ENCODE assay signal across 20 cellular contexts in genomic region chr15:62841269-62841628, GRCh38.
DNase-seq lines count a peak whose midpoint lies in the region; ATAC-seq, FAIRE-seq and TF ChIP-seq lines count a peak whose summit lies in the region.
"Had no signal": no experiment of that assay in that cellular context is flagged by ENCODE, and none has a peak within 500 bp of the region (broad histone marks: within the 10 kb centered on the region; RNA-seq: fewer than 3 reads in every experiment).

No MANE protein-coding gene starts in this region.

- H3K36me3 Mint-ChIP-seq in activated CD4-positive, alpha-beta memory T cell treated with anti-CD3 and anti-CD28 coated beads for 36 hours: no peaks in the 10 kb centered on the region
- H3K36me3 Mint-ChIP-seq: activated naive CD4-positive, alpha-beta T cell treated with anti-CD3 and anti-CD28 coated beads, Interleukin-2, amount 10 ng/mL, durations not matched to agents 7 days and 5 days; stimulated activated memory B cell treated with anti-CD40 and anti-IgM and Interleukin-4, amounts not matched to agents 10 μg/mL and 1 μg/mL and 100 μg/mL, for 72 hours had no signal

- FAIRE-seq in GM19239 (lab: Jason Lieb, UNC): no peak

- H3K9me3 Mint-ChIP-seq in activated CD4-positive, alpha-beta memory T cell treated with anti-CD3 and anti-CD28 coated beads for 36 hours: no peaks in the 10 kb centered on the region
- H3K9me3 Mint-ChIP-seq: activated B cell treated with CpG ODN at 0.5 μM for 24 hours; activated naive CD4-positive, alpha-beta T cell treated with anti-CD3 and anti-CD28 coated beads, Interleukin-2, amount 10 ng/mL, durations not matched to agents 7 days and 5 days; activated T-cell treated with anti-CD3 and anti-CD28 coated beads, Interleukin-2, amount 50 U/mL, for 4 hours; stimulated activated memory B cell treated with anti-CD40 and anti-IgM and Interleukin-4, amounts not matched to agents 10 μg/mL and 1 μg/mL and 100 μg/mL, for 72 hours had no signal

- H3K79me2 ChIP-seq in GM23248 (ENCODE audit: insufficient read depth): no peaks in the 10 kb centered on the region

- no peaks in the 10 kb centered on the region for H3K4me1 Mint-ChIP-seq in activated CD4-positive, alpha-beta memory T cell treated with anti-CD3 and anti-CD28 coated beads for 36 hours (ENCODE audit: low read depth)
- H3K4me1 Mint-ChIP-seq: activated B cell treated with CpG ODN at 0.5 μM for 24 hours; activated naive CD4-positive, alpha-beta T cell treated with anti-CD3 and anti-CD28 coated beads, Interleukin-2, amount 10 ng/mL, durations not matched to agents 7 days and 5 days; stimulated activated memory B cell treated with anti-CD40 and anti-IgM and Interleukin-4, amounts not matched to agents 10 μg/mL and 1 μg/mL and 100 μg/mL, for 72 hours had no signal

- POLR2A ChIA-PET in activated CD4-positive, alpha-beta memory T cell treated with anti-CD3 and anti-CD28 coated beads for 36 hours (lab: Charles Lee): no interaction called here

- no peak overlapping the region for H3K4me3 Mint-ChIP-seq in activated CD4-positive, alpha-beta memory T cell treated with anti-CD3 and anti-CD28 coated beads for 36 hours
- H3K4me3 Mint-ChIP-seq: activated B cell treated with CpG ODN at 0.5 μM for 24 hours; activated CD8-positive, alpha-beta T cell treated with anti-CD3 and anti-CD28 coated beads, Interleukin-2, amount 10 ng/mL, durations not matched to agents 7 days and 5 days; activated naive CD4-positive, alpha-beta T cell treated with anti-CD3 and anti-CD28 coated beads, Interleukin-2, amount 10 ng/mL, durations not matched to agents 7 days and 5 days; activated T-cell treated with anti-CD3 and anti-CD28 coated beads, Interleukin-2, amount 50 U/mL, for 4 hours; stimulated activated memory B cell treated with anti-CD40 and anti-IgM and Interleukin-4, amounts not matched to agents 10 μg/mL and 1 μg/mL and 100 μg/mL, for 72 hours had no signal

- intact Hi-C loops in activated CD4-positive, alpha-beta memory T cell treated with anti-CD3 and anti-CD28 coated beads for 36 hours (cut with micrococcal nuclease): no loop called here

- in situ Hi-C loops in ACHN (cut with HindIII; ENCODE audit: low pct_ligation_motif_present, low pct_unique_long_range_greater_than_20kb, low sequenced_read_pairs) (no loop called here), GM23248 (cut with MboI) (no loop called here), astrocyte of the spinal cord (cut with HindIII; ENCODE audit: low sequenced_read_pairs) (no loop called here)

- no peak for ATAC-seq in GM19324 (IDR thresholded peaks at IDR 0.05; ENCODE audit: low FRiP score, unreplicated experiment)
- ATAC-seq: activated CD8-positive, alpha-beta T cell treated with anti-CD3 and anti-CD28 coated beads, Interleukin-2, amount 10 ng/mL, durations not matched to agents 7 days and 5 days; activated T-cell treated with anti-CD3 and anti-CD28 coated beads, Interleukin-2, amount 50 U/mL, for 4 hours; mucosa of descending colon; PC-3; stimulated activated memory B cell treated with anti-CD40 and anti-IgM and Interleukin-4, amounts not matched to agents 10 μg/mL and 1 μg/mL and 100 μg/mL, for 72 hours had no signal

- no peak overlapping the region for H3K4me3 ChIP-seq in GM23248
- H3K4me3 ChIP-seq in astrocyte of the spinal cord (ENCODE audit: low read depth, low read length): no peak overlapping the region
- H3K4me3 ChIP-seq in muscle layer of colon (ENCODE audit: low read depth in 1 of 2, low read length in 2 of 2): no peak overlapping the region
- H3K4me3 ChIP-seq: ascending aorta, colonic mucosa, mucosa of descending colon had no signal

- CTCF ChIA-PET in activated CD4-positive, alpha-beta memory T cell treated with anti-CD3 and anti-CD28 coated beads for 36 hours (lab: Charles Lee): no interaction called here

- H3K9ac ChIP-seq in GM23248 (no peak overlapping the region), muscle layer of colon (ENCODE audit: low read length) (no peak overlapping the region)

- WGBS in GM23248 (ENCODE audit: low coverage in 1 of 2, low lambda C conversion rate in 2 of 2, missing lambda C conversion rate in 2 of 2), 2 experiments: 73 to 81% methylated on average over 10 of the region's 10 CpGs

- H3K27me3 Mint-ChIP-seq in activated CD4-positive, alpha-beta memory T cell treated with anti-CD3 and anti-CD28 coated beads for 36 hours: peaks cover 2% of the 10 kb centered on the region

- H3K4me2 ChIP-seq in GM23248 (ENCODE audit: unreplicated experiment): no peak overlapping the region

- no peak overlapping the region for H3K27ac ChIP-seq in GM23248
- peak overlapping the region; percentile 8 for H3K27ac ChIP-seq in muscle layer of colon (ENCODE audit: low read depth, low read length)
- H3K27ac ChIP-seq: ascending aorta, colonic mucosa had no signal

- no peaks in the 10 kb centered on the region for H3F3A ChIP-seq in GM23248 (ENCODE audit: insufficient read depth)

- H2AFZ ChIP-seq in GM23248: no peak overlapping the region

- no peak overlapping the region for H3K27ac Mint-ChIP-seq in activated CD4-positive, alpha-beta memory T cell treated with anti-CD3 and anti-CD28 coated beads for 36 hours
- H3K27ac Mint-ChIP-seq: activated B cell treated with CpG ODN at 0.5 μM for 24 hours; activated CD8-positive, alpha-beta T cell treated with anti-CD3 and anti-CD28 coated beads, Interleukin-2, amount 10 ng/mL, durations not matched to agents 7 days and 5 days; activated naive CD4-positive, alpha-beta T cell treated with anti-CD3 and anti-CD28 coated beads, Interleukin-2, amount 10 ng/mL, durations not matched to agents 7 days and 5 days; stimulated activated memory B cell treated with anti-CD40 and anti-IgM and Interleukin-4, amounts not matched to agents 10 μg/mL and 1 μg/mL and 100 μg/mL, for 72 hours had no signal

- H3K27me3 ChIP-seq in GM23248 (replicated peaks; ENCODE audit: insufficient read depth) (no peaks in the 10 kb centered on the region), muscle layer of colon (ENCODE audit: control insufficient read depth in 1 of 2, insufficient read depth in 2 of 2, low read length in 2 of 2) (no peaks in the 10 kb centered on the region)
- H3K27me3 ChIP-seq: ascending aorta, colonic mucosa had no signal

- H3K4me1 ChIP-seq in GM23248 (ENCODE audit: insufficient read depth) (peaks cover 18% of the 10 kb centered on the region), muscle layer of colon (ENCODE audit: insufficient read depth, low read length) (peaks cover 22% of the 10 kb centered on the region)
- H3K4me1 ChIP-seq: ascending aorta, colonic mucosa had no signal

- H3K9me2 ChIP-seq in GM23248 (ENCODE audit: insufficient read depth): no peaks in the 10 kb centered on the region

- DNase-seq in ACHN (peak; percentile 24), GM23248 (peak; percentile 40), astrocyte of the spinal cord (ENCODE audit: low read depth, low spot score) (peak; percentile 45), GM19239 (ENCODE audit: insufficient read length, low spot score) (no peak)
- no peak for DNase-seq in activated CD4-positive, alpha-beta T cell treated with anti-CD3 and anti-CD28 coated beads, Interleukin-2, amount 50 U/mL, for 1 hour
- DNase-seq in activated CD4-positive, alpha-beta memory T cell treated with anti-CD3 and anti-CD28 coated beads for 36 hours: no peak
- DNase-seq: activated B cell treated with CpG ODN at 0.5 μM for 24 hours; activated CD8-positive, alpha-beta T cell treated with anti-CD3 and anti-CD28 coated beads, Interleukin-2, amount 10 ng/mL, durations not matched to agents 7 days and 5 days; activated naive CD4-positive, alpha-beta T cell treated with anti-CD3 and anti-CD28 coated beads, Interleukin-2, amount 10 ng/mL, durations not matched to agents 7 days and 5 days; activated T-cell treated with anti-CD3 and anti-CD28 coated beads, Interleukin-2, amount 50 U/mL, for 4 hours; colonic mucosa; DMS79 treated with DMSO at 0.1 percent for 48 hours; mucosa of descending colon; NCI-H146; NCI-H774; PC-3 had no signal

- no peaks in the 10 kb centered on the region for H3K9me3 ChIP-seq in GM23248 (ENCODE audit: low read depth)
- no peaks in the 10 kb centered on the region for H3K9me3 ChIP-seq in muscle layer of colon (ENCODE audit: low read length)
- H3K9me3 ChIP-seq: ascending aorta, colonic mucosa, mucosa of descending colon had no signal

- H3K36me3 ChIP-seq in GM23248 (ENCODE audit: low read depth): peaks cover 13% of the 10 kb centered on the region; the same call in 1 of the 2 replicates
- peaks cover 60% of the 10 kb centered on the region for H3K36me3 ChIP-seq in muscle layer of colon (ENCODE audit: insufficient read depth, low read length)

- no peaks in the 10 kb centered on the region for H4K20me1 ChIP-seq in GM23248 (ENCODE audit: insufficient read depth)

- TF ChIP-seq CTCF in astrocyte of the spinal cord (IDR thresholded peaks at IDR 0.05; ENCODE audit: low read depth, low read length): no peak

Comparison
In these comparisons a context has a peak if more than half of its experiments do, and no peak if none do; other contexts are left out.
1. DNase-seq: peak in ACHN (single experiment), GM23248 (single experiment) and astrocyte of the spinal cord (single experiment); none in GM19239 (single experiment), activated CD4-positive, alpha-beta T cell treated with anti-CD3 and anti-CD28 coated beads, Interleukin-2, amount 50 U/mL, for 1 hour (single experiment) and activated CD4-positive, alpha-beta memory T cell treated with anti-CD3 and anti-CD28 coated beads for 36 hours (single experiment).